In the genomic region with DNA sequence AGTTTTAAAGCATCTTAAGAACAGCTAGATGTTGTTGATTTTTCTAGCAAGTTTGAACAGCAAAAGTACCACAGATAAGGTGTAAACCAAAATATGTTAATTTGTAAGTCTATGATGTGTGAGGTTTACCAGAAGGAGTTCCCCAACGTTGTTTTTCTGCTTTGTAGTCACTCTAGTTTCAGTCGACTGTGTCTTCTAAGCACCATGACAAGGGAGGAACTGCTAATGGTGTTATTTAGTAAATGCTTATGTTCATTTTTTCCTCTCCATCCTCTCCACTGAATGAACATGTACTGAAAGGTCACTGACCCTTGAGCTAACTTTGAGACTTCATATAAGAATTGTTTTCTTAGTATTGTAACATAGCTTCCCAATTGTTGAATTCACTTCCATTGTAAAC, we compare ENCODE assay signal across 1 cellular context.
A peak's percentile ranks its signal among the peaks of the same experiment; 100 is the strongest.
TF ChIP-seq lines count a peak whose summit lies in the region.

No MANE protein-coding gene starts in this region.

TF ChIP-seq in K562, 482 proteins besides CTCF, POLR2A, EP300 and RAD21 (continued from another document):
- TF ChIP-seq NFRKB (IDR thresholded peaks at IDR 0.05; ENCODE audit: low read depth) (peak; percentile 46), MTA2 (IDR thresholded peaks at IDR 0.05; ENCODE audit: low read depth) (no peak), GTF2F1 (IDR thresholded peaks at IDR 0.05; ENCODE audit: low read depth, low read length) (no peak), NR2C2 (CRISPR knock-in tag; IDR thresholded peaks at IDR 0.05) (no peak), NR2C2 (tag; IDR thresholded peaks at IDR 0.05) (peak; percentile 41), CCNT2 (IDR thresholded peaks at IDR 0.05; ENCODE audit: borderline replicate concordance, extremely low read depth, insufficient read length, low read depth, low read length) (no peak), MNT (conservative IDR thresholded peaks at IDR 0.05) (0 out of 4 replicates have a peak, but pooled peaks of 1 of the 2 experiments have one; percentile 4), NUFIP1 (IDR thresholded peaks at IDR 0.05; ENCODE audit: partially characterized antibody) (no peak), POLR3G (IDR thresholded peaks at IDR 0.05; ENCODE audit: extremely low read depth, insufficient read length, insufficient replicate concordance) (no peak), E2F3 (CRISPR knock-in tag; IDR thresholded peaks at IDR 0.05) (no peak), HSF4 (CRISPR knock-in tag; IDR thresholded peaks at IDR 0.05; ENCODE audit: borderline replicate concordance) (no peak), E2F1 (CRISPR knock-in tag; IDR thresholded peaks at IDR 0.05) (no peak), TCF3 (CRISPR knock-in tag; IDR thresholded peaks at IDR 0.05) (no peak), ZNF79 (CRISPR knock-in tag; IDR thresholded peaks at IDR 0.05; ENCODE audit: low read depth) (no peak), NFATC3 (IDR thresholded peaks at IDR 0.05) (no peak), SPI1 (IDR thresholded peaks at IDR 0.05; ENCODE audit: borderline replicate concordance, low read depth, low read length) (0 out of 2 replicates have a peak, but pooled peaks have one; percentile 19), MXI1 (IDR thresholded peaks at IDR 0.05; ENCODE audit: low read depth, low read length) (no peak), ZNF24 (IDR thresholded peaks at IDR 0.05) (no peak), PHB (CRISPR knock-in tag; IDR thresholded peaks at IDR 0.05) (no peak), CEBPZ (IDR thresholded peaks at IDR 0.05; ENCODE audit: borderline replicate concordance, low read depth, low read length) (no peak), BDP1 (IDR thresholded peaks at IDR 0.05; ENCODE audit: insufficient read depth, insufficient read length) (no peak), TCF7L2 (IDR thresholded peaks at IDR 0.05; ENCODE audit: low read depth, low read length) (no peak), ZNF253 (CRISPR knock-in tag; conservative IDR thresholded peaks at IDR 0.05) (no peak), SNIP1 (IDR thresholded peaks at IDR 0.05; ENCODE audit: low read depth) (no peak)
- TF ChIP-seq, protein P1, sequence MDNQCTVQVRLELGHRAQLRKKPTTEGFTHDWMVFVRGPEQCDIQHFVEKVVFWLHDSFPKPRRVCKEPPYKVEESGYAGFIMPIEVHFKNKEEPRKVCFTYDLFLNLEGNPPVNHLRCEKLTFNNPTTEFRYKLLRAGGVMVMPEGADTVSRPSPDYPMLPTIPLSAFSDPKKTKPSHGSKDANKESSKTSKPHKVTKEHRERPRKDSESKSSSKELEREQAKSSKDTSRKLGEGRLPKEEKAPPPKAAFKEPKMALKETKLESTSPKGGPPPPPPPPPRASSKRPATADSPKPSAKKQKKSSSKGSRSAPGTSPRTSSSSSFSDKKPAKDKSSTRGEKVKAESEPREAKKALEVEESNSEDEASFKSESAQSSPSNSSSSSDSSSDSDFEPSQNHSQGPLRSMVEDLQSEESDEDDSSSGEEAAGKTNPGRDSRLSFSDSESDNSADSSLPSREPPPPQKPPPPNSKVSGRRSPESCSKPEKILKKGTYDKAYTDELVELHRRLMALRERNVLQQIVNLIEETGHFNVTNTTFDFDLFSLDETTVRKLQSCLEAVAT (IDR thresholded peaks at IDR 0.05): peak in 1 of 2 experiments; percentile 8; a peak in 1 of 4 replicates
- TF ChIP-seq, protein P2, sequence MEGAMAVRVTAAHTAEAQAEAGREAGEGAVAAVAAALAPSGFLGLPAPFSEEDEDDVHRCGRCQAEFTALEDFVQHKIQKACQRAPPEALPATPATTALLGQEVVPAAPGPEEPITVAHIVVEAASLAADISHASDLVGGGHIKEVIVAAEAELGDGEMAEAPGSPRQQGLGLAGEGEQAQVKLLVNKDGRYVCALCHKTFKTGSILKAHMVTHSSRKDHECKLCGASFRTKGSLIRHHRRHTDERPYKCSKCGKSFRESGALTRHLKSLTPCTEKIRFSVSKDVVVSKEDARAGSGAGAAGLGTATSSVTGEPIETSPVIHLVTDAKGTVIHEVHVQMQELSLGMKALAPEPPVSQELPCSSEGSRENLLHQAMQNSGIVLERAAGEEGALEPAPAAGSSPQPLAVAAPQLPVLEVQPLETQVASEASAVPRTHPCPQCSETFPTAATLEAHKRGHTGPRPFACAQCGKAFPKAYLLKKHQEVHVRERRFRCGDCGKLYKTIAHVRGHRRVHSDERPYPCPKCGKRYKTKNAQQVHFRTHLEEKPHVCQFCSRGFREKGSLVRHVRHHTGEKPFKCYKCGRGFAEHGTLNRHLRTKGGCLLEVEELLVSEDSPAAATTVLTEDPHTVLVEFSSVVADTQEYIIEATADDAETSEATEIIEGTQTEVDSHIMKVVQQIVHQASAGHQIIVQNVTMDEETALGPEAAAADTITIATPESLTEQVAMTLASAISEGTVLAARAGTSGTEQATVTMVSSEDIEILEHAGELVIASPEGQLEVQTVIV (CRISPR knock-in tag; IDR thresholded peaks at IDR 0.05; ENCODE audit: borderline replicate concordance): no peak
- TF ChIP-seq, protein P3, sequence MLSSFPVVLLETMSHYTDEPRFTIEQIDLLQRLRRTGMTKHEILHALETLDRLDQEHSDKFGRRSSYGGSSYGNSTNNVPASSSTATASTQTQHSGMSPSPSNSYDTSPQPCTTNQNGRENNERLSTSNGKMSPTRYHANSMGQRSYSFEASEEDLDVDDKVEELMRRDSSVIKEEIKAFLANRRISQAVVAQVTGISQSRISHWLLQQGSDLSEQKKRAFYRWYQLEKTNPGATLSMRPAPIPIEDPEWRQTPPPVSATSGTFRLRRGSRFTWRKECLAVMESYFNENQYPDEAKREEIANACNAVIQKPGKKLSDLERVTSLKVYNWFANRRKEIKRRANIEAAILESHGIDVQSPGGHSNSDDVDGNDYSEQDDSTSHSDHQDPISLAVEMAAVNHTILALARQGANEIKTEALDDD (IDR thresholded peaks at IDR 0.05): no peak
